In the genomic region with DNA sequence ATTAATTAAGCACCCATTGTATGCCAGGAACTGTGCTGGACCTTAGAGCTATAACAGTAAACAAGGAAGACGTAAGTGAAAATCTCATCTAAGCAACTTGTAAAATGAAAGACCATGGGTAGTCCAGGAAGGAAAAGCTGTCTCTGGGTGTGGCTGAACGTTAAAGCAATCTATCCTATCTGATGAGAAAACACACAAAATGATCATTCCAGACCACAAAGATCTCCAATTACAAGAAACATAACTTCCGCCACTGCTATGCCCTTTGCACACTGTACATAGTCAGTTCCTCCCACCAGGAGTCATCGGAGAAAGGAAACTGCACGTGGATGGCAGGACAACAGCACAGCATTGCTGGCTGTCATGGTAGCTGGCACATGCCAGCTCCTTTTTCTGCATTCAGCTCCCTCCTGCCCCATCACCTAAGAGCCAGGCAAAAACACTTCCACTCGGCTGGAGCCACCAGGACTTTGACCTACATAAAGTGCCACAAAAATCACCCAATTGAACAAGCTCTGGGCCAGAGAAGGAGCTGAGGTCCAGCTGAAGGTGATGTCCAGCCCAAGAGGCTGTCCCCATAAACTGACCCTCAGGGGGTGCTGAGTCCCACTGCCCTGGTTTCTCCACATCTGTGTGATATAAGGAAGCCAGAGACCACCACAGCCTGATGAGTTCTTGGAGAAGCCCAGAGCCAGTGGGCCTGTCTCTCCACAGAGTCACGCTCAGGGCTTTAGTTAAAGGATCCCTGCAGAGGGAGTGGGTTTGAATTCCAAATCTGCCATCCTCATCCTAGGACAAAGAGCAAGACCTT, we compare ENCODE assay signal across 13 cellular contexts. TPM values are rescaled to one million over a fixed set of nuclear protein-coding genes. Genes with fewer than 3 reads are reported as not detected.
DNase-seq lines count a peak whose midpoint lies in the region; ATAC-seq, FAIRE-seq and TF ChIP-seq lines count a peak whose summit lies in the region.
"Had no signal": no experiment of that assay in that cellular context is flagged by ENCODE, and none has a peak within 500 bp of the region (broad histone marks: within the 10 kb centered on the region; RNA-seq: fewer than 3 reads in every experiment).

No MANE protein-coding gene starts in this region.

- POLR2A ChIA-PET in PC-3 (lab: Charles Lee; ENCODE audit: unreplicated experiment) = no interaction called here

- H3K9me2 ChIP-seq in PC-3 (replicated peaks; ENCODE audit: low read length) = no peaks in the 10 kb centered on the region

- H3K4me1 Mint-ChIP-seq in chondrocyte (ENCODE audit: low read depth) = peaks cover 33% of the 10 kb centered on the region

- H3K4me3 ChIP-seq in PC-3 (ENCODE audit: low read length) (peak overlapping the region; percentile 23; the same call in 1 of the 2 replicates), suprapubic skin (no peak overlapping the region)
- H3K4me3 ChIP-seq: uterus had no signal

- H3K4me1 ChIP-seq in PC-3 (ENCODE audit: insufficient read depth, low read length) = peaks cover 40% of the 10 kb centered on the region
- H3K4me1 ChIP-seq in suprapubic skin = peaks cover 32% of the 10 kb centered on the region
- H3K4me1 ChIP-seq: uterus had no signal

- WGBS in suprapubic skin = 71% methylated on average over 5 of the region's 7 CpGs

- peak; percentile 70 for ATAC-seq in PC-3
- ATAC-seq in GM19467 (IDR thresholded peaks at IDR 0.05; ENCODE audit: unreplicated experiment) = no peak
- ATAC-seq in HG03135 (IDR thresholded peaks at IDR 0.05; ENCODE audit: unreplicated experiment) = no peak
- ATAC-seq: Panc1 had no signal

- no peaks in the 10 kb centered on the region for H3K27me3 Mint-ChIP-seq in chondrocyte (ENCODE audit: low read depth)

- peak overlapping the region; percentile 69 for H3K9ac ChIP-seq in PC-3 (ENCODE audit: low read length)

- no peaks in the 10 kb centered on the region for H3F3A ChIP-seq in PC-3 (ENCODE audit: low read length, unreplicated experiment)

- H3K27ac ChIP-seq in PC-3 (ENCODE audit: low read length) = peak overlapping the region; percentile 91
- peak overlapping the region; percentile 71 for H3K27ac ChIP-seq in suprapubic skin

- H3K36me3 ChIP-seq in PC-3 (ENCODE audit: low read depth, low read length) (no peaks in the 10 kb centered on the region; the same call in 1 of the 2 replicates), suprapubic skin (no peaks in the 10 kb centered on the region)
- H3K36me3 ChIP-seq: uterus had no signal

- H3K36me3 Mint-ChIP-seq in chondrocyte (ENCODE audit: low read depth) = peaks cover 2% of the 10 kb centered on the region

- TF ChIP-seq POLR2A in H54 (IDR thresholded peaks at IDR 0.05; ENCODE audit: low read depth, low read length) (no peak), suprapubic skin (IDR thresholded peaks at IDR 0.05) (no peak)

- DNase-seq in H54 (ENCODE audit: insufficient read length, low spot score) (peak; percentile 31), PC-3 (peak; percentile 92), fibroblast of gingiva (ENCODE audit: low read depth) (peak; percentile 69), suprapubic skin (ENCODE audit: low spot score in 2 of 2) (no peak), chondrocyte (ENCODE audit: low spot score) (no peak)
- DNase-seq: activated naive CD4-positive, alpha-beta T cell; endodermal cell; GDM1; NCI-H1436 had no signal

- TF ChIP-seq CTCF in PC-3 (conservative IDR thresholded peaks at IDR 0.05; ENCODE audit: low read depth, low read length) (no peak), suprapubic skin (IDR thresholded peaks at IDR 0.05) (no peak), chondrocyte (IDR thresholded peaks at IDR 0.05) (no peak)

- H3K27me3 ChIP-seq in PC-3 (ENCODE audit: low read length) (no peaks in the 10 kb centered on the region), suprapubic skin (no peaks in the 10 kb centered on the region)
- H3K27me3 ChIP-seq: uterus had no signal

- FAIRE-seq in H54 (lab: Jason Lieb, UNC) = peak; percentile 86

- no peak overlapping the region for H3K4me3 Mint-ChIP-seq in chondrocyte (ENCODE audit: unreplicated experiment)
- H3K4me3 Mint-ChIP-seq: endodermal cell had no signal

- H3K9me3 ChIP-seq in PC-3 (ENCODE audit: low read length) (no peaks in the 10 kb centered on the region), suprapubic skin (no peaks in the 10 kb centered on the region)
- H3K9me3 ChIP-seq: uterus had no signal

- CTCF ChIA-PET in PC-3 (lab: Charles Lee) = interaction anchor here (0.6 kb wide), 1 partner anchor 9 kb away, joined by 3 read pairs; no protein-coding TSS in a partner anchor

- peak overlapping the region; percentile 68 for H3K4me2 ChIP-seq in PC-3 (ENCODE audit: low read length)

- BruUV-seq in PC-3 (replicated peaks; lab: Mats Ljungman, UMichigan) = TSS peak; percentile 46

- H3K27ac Mint-ChIP-seq in chondrocyte (ENCODE audit: unreplicated experiment) = no peak overlapping the region
- H3K27ac Mint-ChIP-seq: endodermal cell had no signal

- peak overlapping the region; percentile 1; the same call in 1 of the 2 replicates for H2AFZ ChIP-seq in PC-3 (ENCODE audit: low read length)

- H4K20me1 ChIP-seq in PC-3 (ENCODE audit: low read length) = no peaks in the 10 kb centered on the region

- H3K9me3 Mint-ChIP-seq in chondrocyte (ENCODE audit: low read depth) = peaks cover 4% of the 10 kb centered on the region
- H3K9me3 Mint-ChIP-seq: endodermal cell had no signal

- no peaks in the 10 kb centered on the region for H3K79me2 ChIP-seq in PC-3 (ENCODE audit: low read length)

- intact Hi-C loops in PC-3 (cut with micrococcal nuclease) = loop anchor here (1.0 to 2.0 kb wide), 4 partner anchors 31 to 87 kb away; a partner anchor contains a TSS

- TF ChIP-seq EP300 in suprapubic skin (IDR thresholded peaks at IDR 0.05) = no peak

RNA-seq across cellular contexts. Expression of a gene that starts 56.4 kb away (rescaled TPM):
- total RNA-seq in PC-3 (2014; rRNA removed) (0.47 TPM in 1 of 2 replicates, not detected in the other), suprapubic skin (under 1 TPM in 1 of 4 donors, not detected in 3; 0.64 TPM), chondrocyte (1.5 to 5.1 TPM (median 4.2 TPM) in 3 replicates)

Comparison
In these comparisons a context has a peak if more than half of its experiments do, and no peak if none do; other contexts are left out.
1. DNase-seq: peak in H54 (single experiment), PC-3 (single experiment) and fibroblast of gingiva (single experiment); none in suprapubic skin (0 of 2) and chondrocyte (single experiment).